Comparison of ENCODE assay signal across 1 cellular context in the genomic region with DNA sequence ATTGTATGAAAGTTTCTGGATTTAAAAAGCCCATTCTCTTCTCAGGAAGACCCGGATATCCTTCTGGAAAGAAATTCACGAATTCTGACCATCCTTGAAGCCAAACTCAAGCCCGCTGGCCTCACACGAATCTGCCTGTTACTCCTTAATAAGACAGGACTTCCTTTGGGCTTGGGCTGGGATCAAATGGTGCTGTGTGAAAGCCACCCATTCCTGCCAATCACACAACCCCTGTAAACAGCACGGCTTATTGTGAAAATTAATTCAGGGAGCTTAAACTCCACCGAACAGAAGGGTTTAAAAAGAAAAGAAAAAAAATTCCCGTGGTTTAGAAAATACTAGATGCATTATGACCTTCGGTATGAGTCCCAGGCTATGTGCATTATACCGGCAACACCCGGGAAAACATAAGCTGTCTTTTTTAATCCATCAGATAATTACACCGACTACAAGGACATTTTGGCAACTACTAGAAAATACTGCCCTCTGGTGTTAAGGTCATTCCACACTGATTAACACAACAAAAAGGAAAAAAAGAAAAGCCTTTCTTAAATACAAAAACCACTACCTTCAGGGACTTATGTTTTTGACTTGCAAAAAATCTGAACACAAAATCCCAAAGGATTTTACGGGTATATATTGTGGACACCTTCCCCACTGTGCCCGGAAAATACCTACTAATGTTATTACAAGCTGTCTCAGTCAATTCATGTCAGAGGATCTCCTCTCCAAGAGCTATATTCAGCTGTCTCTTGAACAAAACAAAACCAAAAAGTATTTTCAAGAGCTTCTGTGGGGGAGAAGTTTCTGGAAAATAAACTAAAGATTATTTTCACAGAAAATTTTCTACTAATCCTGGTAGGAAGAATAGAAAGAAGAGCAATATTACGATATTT.
TF ChIP-seq lines count a peak whose summit lies in the region.

No MANE protein-coding gene starts in this region.

TF ChIP-seq in K562, 482 proteins besides CTCF, POLR2A, EP300 and RAD21:
- no peak; the same call in 1 of the 2 replicates for TF ChIP-seq JUND (IDR thresholded peaks at IDR 0.05; ENCODE audit: borderline replicate concordance, low read depth, low read length)
- no peak for TF ChIP-seq JUND (tag; IDR thresholded peaks at IDR 0.05; ENCODE audit: borderline replicate concordance, low read depth, low read length)
- TF ChIP-seq ZNF583 (CRISPR knock-in tag; IDR thresholded peaks at IDR 0.05), result no peak
- TF ChIP-seq SMAD2 (IDR thresholded peaks at IDR 0.05; ENCODE audit: low read depth, low read length), result no peak
- no peak for TF ChIP-seq ZNF282 (CRISPR knock-in tag; IDR thresholded peaks at IDR 0.05)
- TF ChIP-seq, protein P1, sequence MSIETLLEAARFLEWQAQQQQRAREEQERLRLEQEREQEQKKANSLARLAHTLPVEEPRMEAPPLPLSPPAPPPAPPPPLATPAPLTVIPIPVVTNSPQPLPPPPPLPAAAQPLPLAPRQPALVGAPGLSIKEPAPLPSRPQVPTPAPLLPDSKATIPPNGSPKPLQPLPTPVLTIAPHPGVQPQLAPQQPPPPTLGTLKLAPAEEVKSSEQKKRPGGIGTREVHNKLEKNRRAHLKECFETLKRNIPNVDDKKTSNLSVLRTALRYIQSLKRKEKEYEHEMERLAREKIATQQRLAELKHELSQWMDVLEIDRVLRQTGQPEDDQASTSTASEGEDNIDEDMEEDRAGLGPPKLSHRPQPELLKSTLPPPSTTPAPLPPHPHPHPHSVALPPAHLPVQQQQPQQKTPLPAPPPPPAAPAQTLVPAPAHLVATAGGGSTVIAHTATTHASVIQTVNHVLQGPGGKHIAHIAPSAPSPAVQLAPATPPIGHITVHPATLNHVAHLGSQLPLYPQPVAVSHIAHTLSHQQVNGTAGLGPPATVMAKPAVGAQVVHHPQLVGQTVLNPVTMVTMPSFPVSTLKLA (conservative IDR thresholded peaks at IDR 0.05), result 0 out of 4 replicates have a peak, but pooled peaks of 1 of the 2 experiments have one; percentile 11
- TF ChIP-seq, protein P2, sequence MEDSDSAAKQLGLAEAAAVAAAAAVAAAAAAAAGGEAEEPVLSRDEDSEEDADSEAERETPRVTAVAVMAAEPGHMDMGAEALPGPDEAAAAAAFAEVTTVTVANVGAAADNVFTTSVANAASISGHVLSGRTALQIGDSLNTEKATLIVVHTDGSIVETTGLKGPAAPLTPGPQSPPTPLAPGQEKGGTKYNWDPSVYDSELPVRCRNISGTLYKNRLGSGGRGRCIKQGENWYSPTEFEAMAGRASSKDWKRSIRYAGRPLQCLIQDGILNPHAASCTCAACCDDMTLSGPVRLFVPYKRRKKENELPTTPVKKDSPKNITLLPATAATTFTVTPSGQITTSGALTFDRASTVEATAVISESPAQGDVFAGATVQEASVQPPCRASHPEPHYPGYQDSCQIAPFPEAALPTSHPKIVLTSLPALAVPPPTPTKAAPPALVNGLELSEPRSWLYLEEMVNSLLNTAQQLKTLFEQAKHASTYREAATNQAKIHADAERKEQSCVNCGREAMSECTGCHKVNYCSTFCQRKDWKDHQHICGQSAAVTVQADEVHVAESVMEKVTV (CRISPR knock-in tag; IDR thresholded peaks at IDR 0.05), result peak; percentile 57; the same call in 1 of the 2 replicates
- TF ChIP-seq, protein P3, sequence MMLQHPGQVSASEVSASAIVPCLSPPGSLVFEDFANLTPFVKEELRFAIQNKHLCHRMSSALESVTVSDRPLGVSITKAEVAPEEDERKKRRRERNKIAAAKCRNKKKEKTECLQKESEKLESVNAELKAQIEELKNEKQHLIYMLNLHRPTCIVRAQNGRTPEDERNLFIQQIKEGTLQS (IDR thresholded peaks at IDR 0.05), result no peak
- TF ChIP-seq, protein P3 (CRISPR knock-in tag; conservative IDR thresholded peaks at IDR 0.05), result no peak
- peak; percentile 16; the same call in 1 of the 2 replicates for TF ChIP-seq NFIC (IDR thresholded peaks at IDR 0.05)
- TF ChIP-seq ZNF384 (IDR thresholded peaks at IDR 0.05; ENCODE audit: low read depth, low read length), result 0 out of 2 replicates have a peak, but pooled peaks have one; percentile 5
- no peak for TF ChIP-seq MXI1 (IDR thresholded peaks at IDR 0.05; ENCODE audit: low read depth, low read length)
- TF ChIP-seq ARID2 (IDR thresholded peaks at IDR 0.05), result peak; percentile 59; the same call in 1 of the 2 replicates
- no peak for TF ChIP-seq TSC22D4 (tag; IDR thresholded peaks at IDR 0.05)
- no peak for TF ChIP-seq SMARCA4 (IDR thresholded peaks at IDR 0.05)
- TF ChIP-seq ZNF507 (tag; conservative IDR thresholded peaks at IDR 0.05), result no peak
- TF ChIP-seq ZNF232 (CRISPR knock-in tag; IDR thresholded peaks at IDR 0.05), result no peak
- TF ChIP-seq, protein P4, sequence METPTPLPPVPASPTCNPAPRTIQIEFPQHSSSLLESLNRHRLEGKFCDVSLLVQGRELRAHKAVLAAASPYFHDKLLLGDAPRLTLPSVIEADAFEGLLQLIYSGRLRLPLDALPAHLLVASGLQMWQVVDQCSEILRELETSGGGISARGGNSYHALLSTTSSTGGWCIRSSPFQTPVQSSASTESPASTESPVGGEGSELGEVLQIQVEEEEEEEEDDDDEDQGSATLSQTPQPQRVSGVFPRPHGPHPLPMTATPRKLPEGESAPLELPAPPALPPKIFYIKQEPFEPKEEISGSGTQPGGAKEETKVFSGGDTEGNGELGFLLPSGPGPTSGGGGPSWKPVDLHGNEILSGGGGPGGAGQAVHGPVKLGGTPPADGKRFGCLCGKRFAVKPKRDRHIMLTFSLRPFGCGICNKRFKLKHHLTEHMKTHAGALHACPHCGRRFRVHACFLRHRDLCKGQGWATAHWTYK (CRISPR knock-in tag; IDR thresholded peaks at IDR 0.05), result no peak
- no peak for TF ChIP-seq GTF2A2 (tag; IDR thresholded peaks at IDR 0.05)
- TF ChIP-seq, protein P5, sequence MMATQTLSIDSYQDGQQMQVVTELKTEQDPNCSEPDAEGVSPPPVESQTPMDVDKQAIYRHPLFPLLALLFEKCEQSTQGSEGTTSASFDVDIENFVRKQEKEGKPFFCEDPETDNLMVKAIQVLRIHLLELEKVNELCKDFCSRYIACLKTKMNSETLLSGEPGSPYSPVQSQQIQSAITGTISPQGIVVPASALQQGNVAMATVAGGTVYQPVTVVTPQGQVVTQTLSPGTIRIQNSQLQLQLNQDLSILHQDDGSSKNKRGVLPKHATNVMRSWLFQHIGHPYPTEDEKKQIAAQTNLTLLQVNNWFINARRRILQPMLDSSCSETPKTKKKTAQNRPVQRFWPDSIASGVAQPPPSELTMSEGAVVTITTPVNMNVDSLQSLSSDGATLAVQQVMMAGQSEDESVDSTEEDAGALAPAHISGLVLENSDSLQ (IDR thresholded peaks at IDR 0.05), result peak; percentile 41; the same call in 1 of the 2 replicates
- no peak for TF ChIP-seq RBM39 (optimal IDR thresholded peaks at IDR 0.05; ENCODE audit: low read depth, low read length)
- no peak for TF ChIP-seq ZNF431 (CRISPR knock-in tag; IDR thresholded peaks at IDR 0.05)
- TF ChIP-seq, protein P6, sequence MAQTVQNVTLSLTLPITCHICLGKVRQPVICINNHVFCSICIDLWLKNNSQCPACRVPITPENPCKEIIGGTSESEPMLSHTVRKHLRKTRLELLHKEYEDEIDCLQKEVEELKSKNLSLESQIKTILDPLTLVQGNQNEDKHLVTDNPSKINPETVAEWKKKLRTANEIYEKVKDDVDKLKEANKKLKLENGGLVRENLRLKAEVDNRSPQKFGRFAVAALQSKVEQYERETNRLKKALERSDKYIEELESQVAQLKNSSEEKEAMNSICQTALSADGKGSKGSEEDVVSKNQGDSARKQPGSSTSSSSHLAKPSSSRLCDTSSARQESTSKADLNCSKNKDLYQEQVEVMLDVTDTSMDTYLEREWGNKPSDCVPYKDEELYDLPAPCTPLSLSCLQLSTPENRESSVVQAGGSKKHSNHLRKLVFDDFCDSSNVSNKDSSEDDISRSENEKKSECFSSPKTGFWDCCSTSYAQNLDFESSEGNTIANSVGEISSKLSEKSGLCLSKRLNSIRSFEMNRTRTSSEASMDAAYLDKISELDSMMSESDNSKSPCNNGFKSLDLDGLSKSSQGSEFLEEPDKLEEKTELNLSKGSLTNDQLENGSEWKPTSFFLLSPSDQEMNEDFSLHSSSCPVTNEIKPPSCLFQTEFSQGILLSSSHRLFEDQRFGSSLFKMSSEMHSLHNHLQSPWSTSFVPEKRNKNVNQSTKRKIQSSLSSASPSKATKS (CRISPR knock-in tag; IDR thresholded peaks at IDR 0.05), result no peak
- TF ChIP-seq CBX1 (IDR thresholded peaks at IDR 0.05; ENCODE audit: low read depth), result no peak
- no peak for TF ChIP-seq ZNF707 (CRISPR knock-in tag; conservative IDR thresholded peaks at IDR 0.05)
- TF ChIP-seq, protein P7, sequence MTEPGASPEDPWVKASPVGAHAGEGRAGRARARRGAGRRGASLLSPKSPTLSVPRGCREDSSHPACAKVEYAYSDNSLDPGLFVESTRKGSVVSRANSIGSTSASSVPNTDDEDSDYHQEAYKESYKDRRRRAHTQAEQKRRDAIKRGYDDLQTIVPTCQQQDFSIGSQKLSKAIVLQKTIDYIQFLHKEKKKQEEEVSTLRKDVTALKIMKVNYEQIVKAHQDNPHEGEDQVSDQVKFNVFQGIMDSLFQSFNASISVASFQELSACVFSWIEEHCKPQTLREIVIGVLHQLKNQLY (CRISPR knock-in tag; conservative IDR thresholded peaks at IDR 0.05), result no peak
- no peak for TF ChIP-seq TBP (optimal IDR thresholded peaks at IDR 0.05; ENCODE audit: low read depth, low read length)
- no peak for TF ChIP-seq ZNF23 (CRISPR knock-in tag; IDR thresholded peaks at IDR 0.05)
- peak; percentile 73; the same call in 1 of the 2 replicates for TF ChIP-seq SMC3 (conservative IDR thresholded peaks at IDR 0.05; ENCODE audit: insufficient read depth, low read depth, low read length)
- TF ChIP-seq NFE2L1 (tag; IDR thresholded peaks at IDR 0.05; ENCODE audit: borderline replicate concordance, low read depth), result no peak
- peak; percentile 21; the same call in 1 of the 2 replicates for TF ChIP-seq CXXC5 (CRISPR knock-in tag; IDR thresholded peaks at IDR 0.05)
- no peak for TF ChIP-seq PHF8 (IDR thresholded peaks at IDR 0.05; ENCODE audit: borderline replicate concordance, low read length)
- TF ChIP-seq, protein P8, sequence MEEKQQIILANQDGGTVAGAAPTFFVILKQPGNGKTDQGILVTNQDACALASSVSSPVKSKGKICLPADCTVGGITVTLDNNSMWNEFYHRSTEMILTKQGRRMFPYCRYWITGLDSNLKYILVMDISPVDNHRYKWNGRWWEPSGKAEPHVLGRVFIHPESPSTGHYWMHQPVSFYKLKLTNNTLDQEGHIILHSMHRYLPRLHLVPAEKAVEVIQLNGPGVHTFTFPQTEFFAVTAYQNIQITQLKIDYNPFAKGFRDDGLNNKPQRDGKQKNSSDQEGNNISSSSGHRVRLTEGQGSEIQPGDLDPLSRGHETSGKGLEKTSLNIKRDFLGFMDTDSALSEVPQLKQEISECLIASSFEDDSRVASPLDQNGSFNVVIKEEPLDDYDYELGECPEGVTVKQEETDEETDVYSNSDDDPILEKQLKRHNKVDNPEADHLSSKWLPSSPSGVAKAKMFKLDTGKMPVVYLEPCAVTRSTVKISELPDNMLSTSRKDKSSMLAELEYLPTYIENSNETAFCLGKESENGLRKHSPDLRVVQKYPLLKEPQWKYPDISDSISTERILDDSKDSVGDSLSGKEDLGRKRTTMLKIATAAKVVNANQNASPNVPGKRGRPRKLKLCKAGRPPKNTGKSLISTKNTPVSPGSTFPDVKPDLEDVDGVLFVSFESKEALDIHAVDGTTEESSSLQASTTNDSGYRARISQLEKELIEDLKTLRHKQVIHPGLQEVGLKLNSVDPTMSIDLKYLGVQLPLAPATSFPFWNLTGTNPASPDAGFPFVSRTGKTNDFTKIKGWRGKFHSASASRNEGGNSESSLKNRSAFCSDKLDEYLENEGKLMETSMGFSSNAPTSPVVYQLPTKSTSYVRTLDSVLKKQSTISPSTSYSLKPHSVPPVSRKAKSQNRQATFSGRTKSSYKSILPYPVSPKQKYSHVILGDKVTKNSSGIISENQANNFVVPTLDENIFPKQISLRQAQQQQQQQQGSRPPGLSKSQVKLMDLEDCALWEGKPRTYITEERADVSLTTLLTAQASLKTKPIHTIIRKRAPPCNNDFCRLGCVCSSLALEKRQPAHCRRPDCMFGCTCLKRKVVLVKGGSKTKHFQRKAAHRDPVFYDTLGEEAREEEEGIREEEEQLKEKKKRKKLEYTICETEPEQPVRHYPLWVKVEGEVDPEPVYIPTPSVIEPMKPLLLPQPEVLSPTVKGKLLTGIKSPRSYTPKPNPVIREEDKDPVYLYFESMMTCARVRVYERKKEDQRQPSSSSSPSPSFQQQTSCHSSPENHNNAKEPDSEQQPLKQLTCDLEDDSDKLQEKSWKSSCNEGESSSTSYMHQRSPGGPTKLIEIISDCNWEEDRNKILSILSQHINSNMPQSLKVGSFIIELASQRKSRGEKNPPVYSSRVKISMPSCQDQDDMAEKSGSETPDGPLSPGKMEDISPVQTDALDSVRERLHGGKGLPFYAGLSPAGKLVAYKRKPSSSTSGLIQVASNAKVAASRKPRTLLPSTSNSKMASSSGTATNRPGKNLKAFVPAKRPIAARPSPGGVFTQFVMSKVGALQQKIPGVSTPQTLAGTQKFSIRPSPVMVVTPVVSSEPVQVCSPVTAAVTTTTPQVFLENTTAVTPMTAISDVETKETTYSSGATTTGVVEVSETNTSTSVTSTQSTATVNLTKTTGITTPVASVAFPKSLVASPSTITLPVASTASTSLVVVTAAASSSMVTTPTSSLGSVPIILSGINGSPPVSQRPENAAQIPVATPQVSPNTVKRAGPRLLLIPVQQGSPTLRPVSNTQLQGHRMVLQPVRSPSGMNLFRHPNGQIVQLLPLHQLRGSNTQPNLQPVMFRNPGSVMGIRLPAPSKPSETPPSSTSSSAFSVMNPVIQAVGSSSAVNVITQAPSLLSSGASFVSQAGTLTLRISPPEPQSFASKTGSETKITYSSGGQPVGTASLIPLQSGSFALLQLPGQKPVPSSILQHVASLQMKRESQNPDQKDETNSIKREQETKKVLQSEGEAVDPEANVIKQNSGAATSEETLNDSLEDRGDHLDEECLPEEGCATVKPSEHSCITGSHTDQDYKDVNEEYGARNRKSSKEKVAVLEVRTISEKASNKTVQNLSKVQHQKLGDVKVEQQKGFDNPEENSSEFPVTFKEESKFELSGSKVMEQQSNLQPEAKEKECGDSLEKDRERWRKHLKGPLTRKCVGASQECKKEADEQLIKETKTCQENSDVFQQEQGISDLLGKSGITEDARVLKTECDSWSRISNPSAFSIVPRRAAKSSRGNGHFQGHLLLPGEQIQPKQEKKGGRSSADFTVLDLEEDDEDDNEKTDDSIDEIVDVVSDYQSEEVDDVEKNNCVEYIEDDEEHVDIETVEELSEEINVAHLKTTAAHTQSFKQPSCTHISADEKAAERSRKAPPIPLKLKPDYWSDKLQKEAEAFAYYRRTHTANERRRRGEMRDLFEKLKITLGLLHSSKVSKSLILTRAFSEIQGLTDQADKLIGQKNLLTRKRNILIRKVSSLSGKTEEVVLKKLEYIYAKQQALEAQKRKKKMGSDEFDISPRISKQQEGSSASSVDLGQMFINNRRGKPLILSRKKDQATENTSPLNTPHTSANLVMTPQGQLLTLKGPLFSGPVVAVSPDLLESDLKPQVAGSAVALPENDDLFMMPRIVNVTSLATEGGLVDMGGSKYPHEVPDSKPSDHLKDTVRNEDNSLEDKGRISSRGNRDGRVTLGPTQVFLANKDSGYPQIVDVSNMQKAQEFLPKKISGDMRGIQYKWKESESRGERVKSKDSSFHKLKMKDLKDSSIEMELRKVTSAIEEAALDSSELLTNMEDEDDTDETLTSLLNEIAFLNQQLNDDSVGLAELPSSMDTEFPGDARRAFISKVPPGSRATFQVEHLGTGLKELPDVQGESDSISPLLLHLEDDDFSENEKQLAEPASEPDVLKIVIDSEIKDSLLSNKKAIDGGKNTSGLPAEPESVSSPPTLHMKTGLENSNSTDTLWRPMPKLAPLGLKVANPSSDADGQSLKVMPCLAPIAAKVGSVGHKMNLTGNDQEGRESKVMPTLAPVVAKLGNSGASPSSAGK (IDR thresholded peaks at IDR 0.05), result no peak
